12 cellular contexts compared by ENCODE assay signal in genomic region chr7:41059796-41060195, GRCh38.
A peak's percentile ranks its signal among the peaks of the same experiment; 100 is the strongest.
DNase-seq lines count a peak whose midpoint lies in the region; ATAC-seq and TF ChIP-seq lines count a peak whose summit lies in the region.
"Had no signal": no experiment of that assay in that cellular context is flagged by ENCODE, and none has a peak within 500 bp of the region (broad histone marks: within the 10 kb centered on the region; RNA-seq: fewer than 3 reads in every experiment).

No MANE protein-coding gene starts in this region.

- BruUV-seq in PC-9 (replicated peaks; lab: Mats Ljungman, UMichigan): no TSS peak

- H3K79me2 ChIP-seq in GM23338 (replicated peaks; ENCODE audit: insufficient read depth): no peaks in the 10 kb centered on the region
- H3K79me2 ChIP-seq in PC-9 (ENCODE audit: low read depth): no peaks in the 10 kb centered on the region

- peaks cover 24% of the 10 kb centered on the region for H3K27me3 Mint-ChIP-seq in GM23338 (ENCODE audit: insufficient read depth, low read depth, poor library complexity)
- H3K27me3 Mint-ChIP-seq: CD4-positive, alpha-beta memory T cell had no signal

- H3K27me3 ChIP-seq in GM23338 (ENCODE audit: insufficient read depth) (peaks cover 12% of the 10 kb centered on the region; the same call in 1 of the 2 replicates), PC-9 (ENCODE audit: insufficient read depth, low read depth) (no peaks in the 10 kb centered on the region)
- H3K27me3 ChIP-seq: BE2C had no signal

- H3K27ac ChIP-seq in GM23338 (ENCODE audit: low read depth) (no peak overlapping the region), PC-9 (peak overlapping the region; percentile 71)

- TF ChIP-seq CTCF in GM23338 (conservative IDR thresholded peaks at IDR 0.05; ENCODE audit: low read depth in 2 of 2) (no peak), PC-9 (conservative IDR thresholded peaks at IDR 0.05) (no peak), epithelial cell of esophagus (IDR thresholded peaks at IDR 0.05; ENCODE audit: insufficient read depth, low read depth, low read length, missing control alignments) (no peak)

- H3F3A ChIP-seq in GM23338 (replicated peaks; ENCODE audit: low read depth) (no peaks in the 10 kb centered on the region), PC-9 (ENCODE audit: insufficient read depth, low read depth) (peaks cover 11% of the 10 kb centered on the region; the same call in 1 of the 2 replicates)

- H3K4me1 Mint-ChIP-seq in GM23338: peaks cover 19% of the 10 kb centered on the region
- H3K4me1 Mint-ChIP-seq: CD4-positive, alpha-beta memory T cell had no signal

- peak; percentile 7; the same call in 2 of the 3 replicates for ATAC-seq in GM23338
- no peak for ATAC-seq in activated naive CD4-positive, alpha-beta T cell treated with anti-CD3 and anti-CD28 coated beads, Interleukin-2, amount 50 U/mL, for 72 hours
- ATAC-seq: HCT116 had no signal

- H3K4me3 ChIP-seq in GM23338: no peak overlapping the region
- H3K4me3 ChIP-seq in PC-9: no peak overlapping the region
- no peak overlapping the region for H3K4me3 ChIP-seq in epithelial cell of esophagus (ENCODE audit: low read length)

- 0 out of 3 replicates have a peak, but pooled peaks cover 4% of the 10 kb centered on the region for H3K36me3 Mint-ChIP-seq in GM23338 (ENCODE audit: low read depth)
- peaks cover 0 to 5% of the 10 kb centered on the region in 2 donors for H3K36me3 Mint-ChIP-seq in activated naive CD4-positive, alpha-beta T cell treated with anti-CD3 and anti-CD28 coated beads, Interleukin-2, amount 50 U/mL, for 72 hours
- H3K36me3 Mint-ChIP-seq: CD4-positive, alpha-beta memory T cell had no signal

- H3K4me3 Mint-ChIP-seq in GM23338: no peak overlapping the region
- H3K4me3 Mint-ChIP-seq: CD4-positive, alpha-beta memory T cell had no signal

- H3K4me2 ChIP-seq in GM23338: no peak overlapping the region
- peak overlapping the region; percentile 9; the same call in 1 of the 2 replicates for H3K4me2 ChIP-seq in PC-9

- DNase-seq in GM23338 (ENCODE audit: low spot score): no peak
- DNase-seq in PC-9: peak in 1 of 2 experiments; percentile 52
- peak; percentile 31 for DNase-seq in epithelial cell of esophagus (ENCODE audit: low read depth)
- DNase-seq in stimulated activated CD4-positive, alpha-beta T cell treated with anti-CD3 and anti-CD28 coated beads, Interleukin-15, amount 100 ng/mL, for 24 hours: no peak
- no peak for DNase-seq in stimulated activated CD4-positive, alpha-beta T cell treated with anti-CD3 and anti-CD28 coated beads, Interleukin-12 subunit alpha, Interleukin-12 subunit beta, amount 100 ng/mL, for 4 hours
- no peak for DNase-seq in activated naive CD4-positive, alpha-beta T cell treated with anti-CD3 and anti-CD28 coated beads, Interleukin-2, amount 50 U/mL, for 72 hours (ENCODE audit: low spot score in 2 of 2)
- DNase-seq in ACHN: no peak
- DNase-seq: BE2C; CD4-positive, alpha-beta memory T cell; DND-41; GDM1 had no signal

- H3K36me3 ChIP-seq in GM23338 (ENCODE audit: insufficient read depth): no peaks in the 10 kb centered on the region; the same call in 1 of the 2 replicates
- no peaks in the 10 kb centered on the region for H3K36me3 ChIP-seq in PC-9 (ENCODE audit: low read depth)
- H3K36me3 ChIP-seq: BE2C had no signal

- no peak overlapping the region for H3K27ac Mint-ChIP-seq in GM23338
- no peak overlapping the region for H3K27ac Mint-ChIP-seq in activated naive CD4-positive, alpha-beta T cell treated with anti-CD3 and anti-CD28 coated beads, Interleukin-2, amount 50 U/mL, for 72 hours
- H3K27ac Mint-ChIP-seq: CD4-positive, alpha-beta memory T cell had no signal

- H2AFZ ChIP-seq in GM23338: no peak overlapping the region
- peak overlapping the region; percentile 28; the same call in 1 of the 2 replicates for H2AFZ ChIP-seq in PC-9

- peaks cover 6% of the 10 kb centered on the region; the same call in 2 of the 3 replicates for H3K9me3 Mint-ChIP-seq in GM23338
- peaks cover 6 to 21% of the 10 kb centered on the region in 2 donors for H3K9me3 Mint-ChIP-seq in activated naive CD4-positive, alpha-beta T cell treated with anti-CD3 and anti-CD28 coated beads, Interleukin-2, amount 50 U/mL, for 72 hours

- POLR2A ChIA-PET in PC-9 (lab: Charles Lee; ENCODE audit: unreplicated experiment): no interaction called here

- H3K4me1 ChIP-seq in GM23338 (ENCODE audit: insufficient read depth) (no peaks in the 10 kb centered on the region), PC-9 (replicated peaks; ENCODE audit: insufficient read depth) (peaks cover 17% of the 10 kb centered on the region)
- H3K4me1 ChIP-seq: BE2C had no signal

- peaks cover 12% of the 10 kb centered on the region for H3K9me2 ChIP-seq in GM23338 (ENCODE audit: insufficient read depth)
- no peaks in the 10 kb centered on the region for H3K9me2 ChIP-seq in PC-9 (ENCODE audit: insufficient read depth)

- H3K9me3 ChIP-seq in PC-9 (ENCODE audit: insufficient read depth, low read depth): peaks cover 28% of the 10 kb centered on the region
- H3K9me3 ChIP-seq: BE2C had no signal

- H4K20me1 ChIP-seq in GM23338 (replicated peaks; ENCODE audit: insufficient read depth) (no peaks in the 10 kb centered on the region), PC-9 (ENCODE audit: insufficient read depth) (no peaks in the 10 kb centered on the region)

- CTCF ChIA-PET in PC-9 (lab: Charles Lee): no interaction called here

- intact Hi-C loops in PC-9 (cut with micrococcal nuclease; ENCODE audit: unreplicated experiment): no loop called here

- in situ Hi-C loops in ACHN (cut with HindIII; ENCODE audit: low pct_ligation_motif_present, low pct_unique_long_range_greater_than_20kb, low sequenced_read_pairs): no loop called here

TF ChIP-seq in GM23338, 12 proteins besides CTCF, POLR2A, EP300 and RAD21 (continues in another document):
- no peak for TF ChIP-seq JUNB (IDR thresholded peaks at IDR 0.05; ENCODE audit: unreplicated experiment)
- no peak for TF ChIP-seq STAT1 (IDR thresholded peaks at IDR 0.05; ENCODE audit: unreplicated experiment)
- TF ChIP-seq EZH2phosphoT487 (IDR thresholded peaks at IDR 0.05; ENCODE audit: unreplicated experiment): no peak
- no peak for TF ChIP-seq POLR2AphosphoS5 (IDR thresholded peaks at IDR 0.05; ENCODE audit: low read depth)
- TF ChIP-seq ZNF114 (CRISPR knock-in tag; IDR thresholded peaks at IDR 0.05): no peak
- TF ChIP-seq REST (IDR thresholded peaks at IDR 0.05; ENCODE audit: unreplicated experiment): no peak
- TF ChIP-seq ZNF331 (CRISPR knock-in tag; IDR thresholded peaks at IDR 0.05; ENCODE audit: low read depth): no peak
- no peak for TF ChIP-seq ETS1 (IDR thresholded peaks at IDR 0.05)
- TF ChIP-seq CREB1 (CRISPR knock-in tag; IDR thresholded peaks at IDR 0.05; ENCODE audit: low read depth): no peak
- TF ChIP-seq NANOG (IDR thresholded peaks at IDR 0.05; ENCODE audit: borderline replicate concordance): no peak
- no peak for TF ChIP-seq EZH2 (IDR thresholded peaks at IDR 0.05; ENCODE audit: low read depth, unreplicated experiment)
